ENCODE assay signal across 8 cellular contexts in genomic region chr19:38653028-38653571, GRCh38. TPM values are rescaled to one million over a fixed set of nuclear protein-coding genes. Genes with fewer than 3 reads are reported as not detected.
DNase-seq lines count a peak whose midpoint lies in the region; ATAC-seq, FAIRE-seq and TF ChIP-seq lines count a peak whose summit lies in the region.

No MANE protein-coding gene starts in this region.

- no peak for FAIRE-seq in D721Med (lab: Jason Lieb, UNC)

- H3K4me3 Mint-ChIP-seq in Caco-2 (ENCODE audit: unreplicated experiment) = peak overlapping the region; percentile 59

- peak; percentile 26 for ATAC-seq in omental fat pad (ENCODE audit: low FRiP score)
- no peak for ATAC-seq in HG02973 (IDR thresholded peaks at IDR 0.05; ENCODE audit: unreplicated experiment)

- H3K9me3 ChIP-seq in Caco-2 = no peaks in the 10 kb centered on the region
- no peaks in the 10 kb centered on the region for H3K9me3 ChIP-seq in esophagus (ENCODE audit: control insufficient read depth in 2 of 2, insufficient read depth in 1 of 2, low read depth in 1 of 2, low read length in 1 of 2)
- H3K9me3 ChIP-seq in MM.1S (replicated peaks; ENCODE audit: insufficient read depth, low read length) = no peaks in the 10 kb centered on the region

- POLR2A ChIA-PET in Caco-2 (lab: Charles Lee) = interaction anchor here (0.5 to 1.0 kb wide), 4 partner anchors 8 to 667 kb away, joined by 3 to 5 read pairs (median 4); partner anchors contain the start of gene LRFN1

- peak overlapping the region; percentile 88 to 91 for H3K27ac ChIP-seq in esophagus (ENCODE audit: low read depth in 2 of 2, low read length in 1 of 2)
- H3K27ac ChIP-seq in MM.1S (ENCODE audit: low read length) = no peak overlapping the region

- H3K9me2 ChIP-seq in MM.1S (replicated peaks; ENCODE audit: insufficient read depth, low read length) = no peaks in the 10 kb centered on the region

- H3K36me3 Mint-ChIP-seq in Caco-2 (ENCODE audit: insufficient read depth, unreplicated experiment) = peaks cover 73% of the 10 kb centered on the region

- 17 to 38% methylated on average over 7 of the region's 7 CpGs for WGBS in esophagus, 2 donors

- H3K4me2 ChIP-seq in MM.1S (ENCODE audit: low read depth, low read length) = no peak overlapping the region

- H3K9ac ChIP-seq in MM.1S (ENCODE audit: low read length) = no peak overlapping the region

- TF ChIP-seq CTCF in Caco-2 (IDR thresholded peaks at IDR 0.05; ENCODE audit: insufficient read depth in 1 of 2, low read depth in 1 of 2, low read length in 1 of 2, severe bottlenecking in 1 of 2, unreplicated experiment in 1 of 2) (no peak), omental fat pad (IDR thresholded peaks at IDR 0.05) (no peak), D721Med (IDR thresholded peaks at IDR 0.05; ENCODE audit: insufficient read depth, missing control alignments) (no peak), MM.1S (IDR thresholded peaks at IDR 0.05; ENCODE audit: low read length) (no peak)

- H3K27ac Mint-ChIP-seq in Caco-2 (ENCODE audit: unreplicated experiment) = peak overlapping the region; percentile 84

- no peak overlapping the region for H2AFZ ChIP-seq in MM.1S (ENCODE audit: low read length)

- CTCF ChIA-PET in Caco-2 (lab: Charles Lee) = interaction anchor here (0.6 to 1.6 kb wide), 4 partner anchors 9 to 66 kb away, joined by 3 to 11 read pairs (median 4); no protein-coding TSS in a partner anchor

- H3F3A ChIP-seq in MM.1S (ENCODE audit: insufficient read depth, low read length) = 0 out of 2 replicates have a peak, but pooled peaks cover 5% of the 10 kb centered on the region

- H3K27me3 Mint-ChIP-seq in Caco-2 (ENCODE audit: insufficient read depth, unreplicated experiment) = no peaks in the 10 kb centered on the region

- peaks cover 100% of the 10 kb centered on the region for H3K79me2 ChIP-seq in MM.1S (ENCODE audit: low read length)

- H3K4me1 Mint-ChIP-seq in Caco-2 (ENCODE audit: low read depth, unreplicated experiment) = peaks cover 62% of the 10 kb centered on the region

- H4K20me1 ChIP-seq in MM.1S (ENCODE audit: insufficient read depth, low read length) = peaks cover 35% of the 10 kb centered on the region

- DNase-seq in Caco-2 = peak; percentile 73 to 81
- DNase-seq in NCI-H82 treated with DMSO at 0.1 percent for 48 hours (lab: John Stamatoyannopoulos, UW; ENCODE audit: unreplicated experiment) = peak; percentile 29
- no peak for DNase-seq in omental fat pad (ENCODE audit: low spot score)
- no peak for DNase-seq in D721Med (ENCODE audit: insufficient read length, low spot score)
- DNase-seq in dedifferentiated amniotic fluid mesenchymal stem cell (ENCODE audit: extremely low spot score) = no peak
- no peak for DNase-seq in MM.1S

- intact Hi-C loops in Caco-2 (cut with micrococcal nuclease; ENCODE audit: unreplicated experiment) = loop anchor here (2.0 kb wide), 1 partner anchor 18 kb away; no protein-coding TSS in a partner anchor

- H3K36me3 ChIP-seq in Caco-2 (ENCODE audit: control insufficient read depth, insufficient read depth, low read length) = peaks cover 4% of the 10 kb centered on the region
- H3K36me3 ChIP-seq in esophagus (ENCODE audit: control insufficient read depth in 2 of 2, insufficient read depth in 2 of 2, low read length in 1 of 2) = no peaks in the 10 kb centered on the region
- H3K36me3 ChIP-seq in MM.1S (replicated peaks; ENCODE audit: insufficient read depth, low read length) = no peaks in the 10 kb centered on the region

- H3K27me3 ChIP-seq in Caco-2 (replicated peaks; ENCODE audit: control insufficient read depth, insufficient read depth, low read length) (no peaks in the 10 kb centered on the region), esophagus (ENCODE audit: control insufficient read depth in 1 of 2, insufficient read depth in 2 of 2, low read length in 2 of 2) (no peaks in the 10 kb centered on the region), MM.1S (replicated peaks; ENCODE audit: insufficient read depth, low read length) (no peaks in the 10 kb centered on the region)

- no peak overlapping the region; the same call in 1 of the 2 replicates for H3K4me3 ChIP-seq in Caco-2 (ENCODE audit: low read depth, low read length)
- H3K4me3 ChIP-seq in esophagus (ENCODE audit: low read depth in 1 of 2, low read length in 2 of 2) = no peak overlapping the region
- H3K4me3 ChIP-seq in MM.1S (ENCODE audit: low read length) = no peak overlapping the region

- TSS peak; percentile 7 for BruUV-seq in Caco-2 (replicated peaks; lab: Mats Ljungman, UMichigan)

- H3K4me1 ChIP-seq in Caco-2 (peaks cover 87% of the 10 kb centered on the region), esophagus (ENCODE audit: control insufficient read depth in 2 of 2, insufficient read depth in 2 of 2, low read length in 1 of 2) (peaks cover 5 to 19% of the 10 kb centered on the region in 2 donors), MM.1S (ENCODE audit: low read length) (peaks cover 28% of the 10 kb centered on the region)

- H3K9me3 Mint-ChIP-seq in Caco-2 (ENCODE audit: unreplicated experiment) = no peaks in the 10 kb centered on the region

RNA-seq across cellular contexts. Expression of gene ACTN4, which starts 5.7 kb away (rescaled TPM):
- total RNA-seq in Caco-2 (2022) (605 and 658 TPM in 2 replicates), omental fat pad (100 to 1,000 TPM; 290 to 517 (median 367) TPM)
- polyA plus RNA-seq in esophagus = 100 to 1,000 TPM; 261 to 376 TPM

RNA-seq across cellular contexts. Expression of gene EIF3K, which starts 34.1 kb away (rescaled TPM):
- total RNA-seq in Caco-2 (2022) (354 and 380 TPM in 2 replicates), omental fat pad (100 to 1,000 TPM; 364 to 556 (median 476) TPM)
- polyA plus RNA-seq in esophagus = 100 to 1,000 TPM; 248 to 396 TPM

RNA-seq across cellular contexts. Expression of gene MAP4K1, which starts 35.3 kb away (rescaled TPM):
- total RNA-seq in Caco-2 (2022) = 1.7 and 2.4 TPM in 2 replicates
- polyA plus RNA-seq in esophagus = 1 to 10 TPM; 3.3 to 7.3 TPM
- 1 to 10 TPM; 1.5 to 3.2 (median 2.7) TPM for total RNA-seq in omental fat pad

Comparison
In these comparisons a context has a peak if more than half of its experiments do, and no peak if none do; other contexts are left out.
1. DNase-seq: peak in Caco-2 (2 of 2) and NCI-H82 treated with DMSO at 0.1 percent for 48 hours (single experiment); none in omental fat pad (single experiment), D721Med (single experiment), dedifferentiated amniotic fluid mesenchymal stem cell (single experiment) and MM.1S (single experiment).